9 cellular contexts compared by ENCODE assay signal in the genomic region with DNA sequence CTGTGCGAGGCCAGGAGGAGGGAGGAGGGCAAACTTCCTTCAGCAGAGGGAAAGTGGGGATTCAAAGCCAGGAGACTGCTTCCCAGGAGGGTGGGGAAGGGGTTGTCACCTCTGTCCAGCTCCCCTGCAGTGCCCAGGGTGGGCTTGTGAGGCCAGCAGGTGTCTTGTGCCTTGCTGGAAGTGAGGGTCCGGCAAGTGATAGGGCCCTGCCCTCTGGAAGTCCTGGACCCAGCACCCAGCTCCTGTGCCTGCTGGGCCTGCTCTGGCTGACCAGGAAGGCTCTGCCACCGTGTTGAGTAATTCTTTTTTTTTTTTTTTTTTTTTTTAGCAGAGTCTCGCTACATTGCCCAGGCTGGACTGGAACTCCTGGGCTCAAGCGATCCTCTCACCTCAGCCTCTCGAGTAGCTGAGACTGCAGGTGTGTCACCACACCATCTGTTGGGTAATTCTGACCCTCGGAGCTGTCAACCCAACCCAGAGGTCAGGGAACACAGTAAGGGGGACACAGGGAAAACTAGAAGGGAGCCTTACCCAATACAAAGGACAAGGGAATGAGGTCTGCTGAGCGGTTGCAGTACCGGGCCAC. TPM values are rescaled to one million over a fixed set of nuclear protein-coding genes. Genes with fewer than 3 reads are reported as not detected.
DNase-seq lines count a peak whose midpoint lies in the region; ATAC-seq, FAIRE-seq and TF ChIP-seq lines count a peak whose summit lies in the region.
"Had no signal": no experiment of that assay in that cellular context is flagged by ENCODE, and none has a peak within 500 bp of the region (broad histone marks: within the 10 kb centered on the region; RNA-seq: fewer than 3 reads in every experiment).

No MANE protein-coding gene starts in this region.

- no peaks in the 10 kb centered on the region for H4K20me1 ChIP-seq in hepatocyte (ENCODE audit: insufficient read depth, poor library complexity, severe bottlenecking)

- 83% methylated on average over 9 of the region's 9 CpGs for WGBS in hepatocyte (ENCODE audit: low lambda C conversion rate, missing lambda C conversion rate)

- TF ChIP-seq CTCF in WTC11 (IDR thresholded peaks at IDR 0.05) (no peak), hepatocyte (IDR thresholded peaks at IDR 0.05; ENCODE audit: poor library complexity) (no peak)

- in situ Hi-C loops in HAP-1 (cut with MboI; ENCODE audit: low sequenced_read_pairs): no loop called here

- no peak overlapping the region; the same call in 1 of the 2 replicates for H3K27ac Mint-ChIP-seq in WTC11
- peak overlapping the region; percentile 79 for H3K27ac Mint-ChIP-seq in stimulated activated memory B cell treated with anti-CD40 and anti-IgM and Interleukin-4, amounts not matched to agents 10 μg/mL and 1 μg/mL and 100 μg/mL, for 72 hours

- peaks cover 10% of the 10 kb centered on the region for H3K4me1 ChIP-seq in HAP-1
- peaks cover 21% of the 10 kb centered on the region for H3K4me1 ChIP-seq in hepatocyte (ENCODE audit: insufficient read depth)

- DNase-seq in HAP-1 (ENCODE audit: low spot score in 2 of 2): no peak
- DNase-seq in WTC11 (ENCODE audit: low spot score): no peak
- DNase-seq in hepatocyte (ENCODE audit: low spot score): no peak
- no peak for DNase-seq in NCI-H1417 treated with DMSO at 0.1 percent for 48 hours (lab: John Stamatoyannopoulos, UW)
- no peak for DNase-seq in urothelium cell line (ENCODE audit: low spot score)
- DNase-seq: GF-D8 had no signal

- H3K27me3 ChIP-seq in HAP-1 (ENCODE audit: low read depth) (no peaks in the 10 kb centered on the region), hepatocyte (no peaks in the 10 kb centered on the region)

- H3K36me3 ChIP-seq in HAP-1 (replicated peaks) (no peaks in the 10 kb centered on the region; the same call in 1 of the 2 replicates), hepatocyte (replicated peaks; ENCODE audit: insufficient read depth, low read depth) (no peaks in the 10 kb centered on the region)

- peak overlapping the region; percentile 38 for H3K4me3 ChIP-seq in HAP-1
- no peak overlapping the region for H3K4me3 ChIP-seq in hepatocyte

- H3K9me3 Mint-ChIP-seq in WTC11: no peaks in the 10 kb centered on the region
- no peaks in the 10 kb centered on the region for H3K9me3 Mint-ChIP-seq in stimulated activated memory B cell treated with anti-CD40 and anti-IgM and Interleukin-4, amounts not matched to agents 10 μg/mL and 1 μg/mL and 100 μg/mL, for 72 hours

- POLR2A ChIA-PET in WTC11 (lab: Charles Lee): interaction anchor here (0.7 to 1.9 kb wide), 5 partner anchors 11 to 172 kb away, joined by 3 to 10 read pairs (median 6); partner anchors contain the start of genes DYNLT4 and PLK3

- H3K4me1 Mint-ChIP-seq in WTC11: peaks cover 35% of the 10 kb centered on the region
- peaks cover 35% of the 10 kb centered on the region for H3K4me1 Mint-ChIP-seq in stimulated activated memory B cell treated with anti-CD40 and anti-IgM and Interleukin-4, amounts not matched to agents 10 μg/mL and 1 μg/mL and 100 μg/mL, for 72 hours

- no peaks in the 10 kb centered on the region for H3K79me2 ChIP-seq in hepatocyte

- H3K4me2 ChIP-seq in hepatocyte: peak overlapping the region; percentile 96

- CTCF ChIA-PET in WTC11 (lab: Charles Lee): interaction anchor here (0.6 to 3.7 kb wide), 19 partner anchors 11 to 516 kb away, joined by 3 to 20 read pairs (median 4); partner anchors contain the start of genes BTBD19, DYNLT4, HECTD3 and PLK3

- no peaks in the 10 kb centered on the region for H3K9me2 ChIP-seq in hepatocyte (replicated peaks; ENCODE audit: insufficient read depth)

- ATAC-seq in WTC11 (no peak), GM18519 (IDR thresholded peaks at IDR 0.05; ENCODE audit: low FRiP score, unreplicated experiment) (no peak)
- ATAC-seq in stimulated activated memory B cell treated with anti-CD40 and anti-IgM and Interleukin-4, amounts not matched to agents 10 μg/mL and 1 μg/mL and 100 μg/mL, for 72 hours: no peak

- H3K9me3 ChIP-seq in HAP-1 (no peaks in the 10 kb centered on the region), hepatocyte (ENCODE audit: low read depth) (no peaks in the 10 kb centered on the region)

- H3K4me3 Mint-ChIP-seq in WTC11: peak overlapping the region; percentile 70
- no peak overlapping the region for H3K4me3 Mint-ChIP-seq in stimulated activated memory B cell treated with anti-CD40 and anti-IgM and Interleukin-4, amounts not matched to agents 10 μg/mL and 1 μg/mL and 100 μg/mL, for 72 hours

- H2AFZ ChIP-seq in hepatocyte: peak overlapping the region; percentile 88

- peak overlapping the region; percentile 75 for H3K27ac ChIP-seq in hepatocyte

- FAIRE-seq in urothelium cell line (lab: Jason Lieb, UNC): no peak
- FAIRE-seq: frontal cortex had no signal

- H3K36me3 Mint-ChIP-seq in WTC11: no peaks in the 10 kb centered on the region
- no peaks in the 10 kb centered on the region for H3K36me3 Mint-ChIP-seq in stimulated activated memory B cell treated with anti-CD40 and anti-IgM and Interleukin-4, amounts not matched to agents 10 μg/mL and 1 μg/mL and 100 μg/mL, for 72 hours

- H3K27me3 Mint-ChIP-seq in WTC11 (ENCODE audit: low read depth): peaks cover 12% of the 10 kb centered on the region
- H3K27me3 Mint-ChIP-seq in stimulated activated memory B cell treated with anti-CD40 and anti-IgM and Interleukin-4, amounts not matched to agents 10 μg/mL and 1 μg/mL and 100 μg/mL, for 72 hours: no peaks in the 10 kb centered on the region

TF ChIP-seq in WTC11, 78 proteins besides CTCF, POLR2A, EP300 and RAD21:
- TF ChIP-seq USF1 (CRISPR knock-in tag; IDR thresholded peaks at IDR 0.05) (no peak), ATF1 (CRISPR knock-in tag; IDR thresholded peaks at IDR 0.05) (no peak), MXD4 (CRISPR knock-in tag; IDR thresholded peaks at IDR 0.05; ENCODE audit: borderline replicate concordance) (no peak), MYBL2 (CRISPR knock-in tag; IDR thresholded peaks at IDR 0.05) (no peak), ZNF121 (CRISPR knock-in tag; IDR thresholded peaks at IDR 0.05) (no peak), TCF7 (CRISPR knock-in tag; IDR thresholded peaks at IDR 0.05; ENCODE audit: low read depth) (no peak)
- TF ChIP-seq, protein P1, sequence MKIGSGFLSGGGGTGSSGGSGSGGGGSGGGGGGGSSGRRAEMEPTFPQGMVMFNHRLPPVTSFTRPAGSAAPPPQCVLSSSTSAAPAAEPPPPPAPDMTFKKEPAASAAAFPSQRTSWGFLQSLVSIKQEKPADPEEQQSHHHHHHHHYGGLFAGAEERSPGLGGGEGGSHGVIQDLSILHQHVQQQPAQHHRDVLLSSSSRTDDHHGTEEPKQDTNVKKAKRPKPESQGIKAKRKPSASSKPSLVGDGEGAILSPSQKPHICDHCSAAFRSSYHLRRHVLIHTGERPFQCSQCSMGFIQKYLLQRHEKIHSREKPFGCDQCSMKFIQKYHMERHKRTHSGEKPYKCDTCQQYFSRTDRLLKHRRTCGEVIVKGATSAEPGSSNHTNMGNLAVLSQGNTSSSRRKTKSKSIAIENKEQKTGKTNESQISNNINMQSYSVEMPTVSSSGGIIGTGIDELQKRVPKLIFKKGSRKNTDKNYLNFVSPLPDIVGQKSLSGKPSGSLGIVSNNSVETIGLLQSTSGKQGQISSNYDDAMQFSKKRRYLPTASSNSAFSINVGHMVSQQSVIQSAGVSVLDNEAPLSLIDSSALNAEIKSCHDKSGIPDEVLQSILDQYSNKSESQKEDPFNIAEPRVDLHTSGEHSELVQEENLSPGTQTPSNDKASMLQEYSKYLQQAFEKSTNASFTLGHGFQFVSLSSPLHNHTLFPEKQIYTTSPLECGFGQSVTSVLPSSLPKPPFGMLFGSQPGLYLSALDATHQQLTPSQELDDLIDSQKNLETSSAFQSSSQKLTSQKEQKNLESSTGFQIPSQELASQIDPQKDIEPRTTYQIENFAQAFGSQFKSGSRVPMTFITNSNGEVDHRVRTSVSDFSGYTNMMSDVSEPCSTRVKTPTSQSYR (CRISPR knock-in tag; IDR thresholded peaks at IDR 0.05): no peak
- TF ChIP-seq, protein P2, sequence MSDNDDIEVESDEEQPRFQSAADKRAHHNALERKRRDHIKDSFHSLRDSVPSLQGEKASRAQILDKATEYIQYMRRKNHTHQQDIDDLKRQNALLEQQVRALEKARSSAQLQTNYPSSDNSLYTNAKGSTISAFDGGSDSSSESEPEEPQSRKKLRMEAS (CRISPR knock-in tag; IDR thresholded peaks at IDR 0.05): no peak
TF ChIP-seq in WTC11: peak in this region for 0.

RNA-seq across cellular contexts. Expression of gene BEST4, which starts 1.0 kb away (rescaled TPM):
- total RNA-seq in WTC11 (2021): 1.6 to 1.7 TPM (median 1.6 TPM) in 3 replicates
- total RNA-seq in hepatocyte: 0.72 and 0.83 TPM in 2 replicates
- polyA plus RNA-seq in hepatocyte: 0.48 and 2.2 TPM in 2 replicates

RNA-seq across cellular contexts. Expression of gene RPS8, which starts 11.6 kb away (rescaled TPM):
- total RNA-seq in WTC11 (2021) (2,343 to 2,726 TPM (median 2,722 TPM) in 3 replicates), hepatocyte (2,179 and 2,550 TPM in 2 replicates)
- 481 and 503 TPM in 2 replicates for polyA plus RNA-seq in hepatocyte

RNA-seq across cellular contexts. Expression of gene PLK3, which starts 13.2 kb away (rescaled TPM):
- total RNA-seq in WTC11 (2021) (10.1 to 16.4 TPM (median 12.0 TPM) in 3 replicates), hepatocyte (8.9 and 18.2 TPM in 2 replicates)
- polyA plus RNA-seq in hepatocyte: 38.7 and 40.1 TPM in 2 replicates

RNA-seq across cellular contexts. Expression of gene DYNLT4, which starts 20.2 kb away (rescaled TPM):
- total RNA-seq in WTC11 (2021): 0.31 to 0.62 TPM (median 0.57 TPM) in 3 replicates
- 0.30 and 1.6 TPM in 2 replicates for total RNA-seq in hepatocyte
- 2.2 and 3.0 TPM in 2 replicates for polyA plus RNA-seq in hepatocyte
- total RNA-seq: frontal cortex had no signal

RNA-seq across cellular contexts. Expression of gene BTBD19, which starts 21.4 kb away (rescaled TPM):
- total RNA-seq in WTC11 (2021) (1.7 to 2.0 TPM (median 1.8 TPM) in 3 replicates), hepatocyte (4.8 and 5.5 TPM in 2 replicates)
- polyA plus RNA-seq in hepatocyte: 16.8 and 20.6 TPM in 2 replicates
